ENCODE assay signal across 19 cellular contexts in the genomic region with DNA sequence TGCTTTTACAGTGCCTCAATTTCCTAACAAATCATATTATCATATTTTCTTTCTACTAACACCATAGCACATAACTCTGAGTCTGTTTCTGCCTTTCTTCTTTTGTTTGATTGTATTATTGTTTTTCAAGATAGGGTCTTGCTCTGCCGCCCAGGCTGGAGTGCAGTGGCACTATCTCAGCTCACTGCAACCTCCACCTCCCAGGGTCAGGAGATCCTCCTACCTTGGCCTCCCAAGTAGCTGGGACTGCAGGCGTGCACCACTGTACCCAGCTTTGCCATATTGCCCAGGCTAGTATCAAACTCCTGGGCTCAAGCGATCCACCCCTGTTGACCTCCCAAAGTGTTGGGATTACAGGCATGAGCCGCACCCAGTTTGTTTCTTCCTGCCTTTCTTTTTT. TPM values are rescaled to one million over a fixed set of nuclear protein-coding genes. Genes with fewer than 3 reads are reported as not detected.
DNase-seq lines count a peak whose midpoint lies in the region; ATAC-seq and TF ChIP-seq lines count a peak whose summit lies in the region.
"Had no signal": no experiment of that assay in that cellular context is flagged by ENCODE, and none has a peak within 500 bp of the region (broad histone marks: within the 10 kb centered on the region; RNA-seq: fewer than 3 reads in every experiment).

No MANE protein-coding gene starts in this region.

- H3K4me1 ChIP-seq in mesendoderm (ENCODE audit: control insufficient read depth, low read depth, low read length): no peaks in the 10 kb centered on the region

- peaks cover 42% of the 10 kb centered on the region for H3K79me2 ChIP-seq in mesendoderm (ENCODE audit: control insufficient read depth, insufficient read depth, low read length)

- peak overlapping the region; percentile 45 for H3K27ac ChIP-seq in RWPE1
- no peak overlapping the region for H3K27ac ChIP-seq in mesendoderm (ENCODE audit: low read depth, low read length)
- H3K27ac ChIP-seq: BLaER1 treated with 17β-estradiol and CSF1 and Interleukin-3, amounts not matched to agents 10 nM and 100 nM had no signal

- no peak overlapping the region for H3K4me3 Mint-ChIP-seq in activated T-cell treated with anti-CD3 and anti-CD28 coated beads, Interleukin-2, amount 50 U/mL, for 4 hours
- H3K4me3 Mint-ChIP-seq: B cell; CD8-positive, alpha-beta T cell; H9 had no signal

- H3K27me3 ChIP-seq in mesendoderm (ENCODE audit: insufficient read depth, low read length, poor library complexity): no peaks in the 10 kb centered on the region
- H3K27me3 ChIP-seq: BLaER1 treated with 17β-estradiol and CSF1 and Interleukin-3, amounts not matched to agents 10 nM and 100 nM had no signal

- no peaks in the 10 kb centered on the region for H3K27me3 Mint-ChIP-seq in activated T-cell treated with anti-CD3 and anti-CD28 coated beads, Interleukin-2, amount 50 U/mL, for 4 hours (ENCODE audit: low read depth)
- H3K27me3 Mint-ChIP-seq: B cell had no signal

- no peak for ATAC-seq in activated T-cell treated with anti-CD3 and anti-CD28 coated beads, Interleukin-2, amount 50 U/mL, for 4 hours
- ATAC-seq: CD8-positive, alpha-beta T cell; GM12878 had no signal

- H4K8ac ChIP-seq in mesendoderm (ENCODE audit: low read depth, low read length): no peak overlapping the region

- H3K23ac ChIP-seq in mesendoderm (ENCODE audit: low read length): no peak overlapping the region

- no peak for TF ChIP-seq CTCF in RWPE1 (conservative IDR thresholded peaks at IDR 0.05; ENCODE audit: low read depth)

- H3K36me3 Mint-ChIP-seq in activated T-cell treated with anti-CD3 and anti-CD28 coated beads, Interleukin-2, amount 50 U/mL, for 4 hours (ENCODE audit: insufficient read depth): peaks cover 15% of the 10 kb centered on the region

- H3K36me3 ChIP-seq in mesendoderm (ENCODE audit: control insufficient read depth, insufficient read depth, low read length): no peaks in the 10 kb centered on the region

- no peak overlapping the region for H2BK120ac ChIP-seq in mesendoderm (ENCODE audit: low read depth, low read length)

- POLR2A ChIA-PET in RWPE1 (lab: Yijun Ruan, JAX; ENCODE audit: low non-redundant PET): interaction anchor here (0.7 kb wide), 1 partner anchor 13 kb away, joined by 3 read pairs; no protein-coding TSS in a partner anchor

- peaks cover 16% of the 10 kb centered on the region for H3K4me1 Mint-ChIP-seq in activated T-cell treated with anti-CD3 and anti-CD28 coated beads, Interleukin-2, amount 50 U/mL, for 4 hours (ENCODE audit: low read depth)

- H4K5ac ChIP-seq in mesendoderm (ENCODE audit: low read length): no peak overlapping the region

- no peak overlapping the region for H3K4me2 ChIP-seq in mesendoderm (ENCODE audit: low read length)
- H3K4me2 ChIP-seq: BLaER1 treated with 17β-estradiol and CSF1 and Interleukin-3, amounts not matched to agents 10 nM and 100 nM had no signal

- H3K4me3 ChIP-seq in mesendoderm (ENCODE audit: low read length): no peak overlapping the region
- H3K4me3 ChIP-seq: BLaER1 treated with 17β-estradiol and CSF1 and Interleukin-3, amounts not matched to agents 10 nM and 100 nM; GM12878 had no signal

- DNase-seq in activated T-cell treated with anti-CD3 and anti-CD28 coated beads, Interleukin-2, amount 50 U/mL, for 48 hours: peak; percentile 5 to 12
- no peak for DNase-seq in activated T-cell treated with anti-CD3 and anti-CD28 coated beads, Interleukin-2, amount 50 U/mL, for 4 hours
- DNase-seq in RWPE1 (ENCODE audit: low spot score): no peak
- DNase-seq in mesenteric fat pad (ENCODE audit: low spot score): peak; percentile 20
- no peak for DNase-seq in GM03348 (ENCODE audit: low spot score)
- DNase-seq in mesendoderm: no peak
- DNase-seq in NCI-H2107 (lab: John Stamatoyannopoulos, UW): no peak
- DNase-seq: 8988T, Calu3, DMS79 treated with DMSO at 0.1 percent for 48 hours, GF-D8, GOT3, H9 had no signal

- no peak overlapping the region for H2AK5ac ChIP-seq in mesendoderm (ENCODE audit: low read length)

- WGBS in mesendoderm (ENCODE audit: extremely low coverage, insufficient coverage, low lambda C conversion rate): no CpG with 5 or more reads among the region's 4 CpGs

- peaks cover 7% of the 10 kb centered on the region for H3K79me1 ChIP-seq in mesendoderm (ENCODE audit: low read length)

- H3K18ac ChIP-seq in mesendoderm (ENCODE audit: low read length): no peak overlapping the region

- no peak overlapping the region for H2BK5ac ChIP-seq in mesendoderm (ENCODE audit: low read length)

- H3K9me3 Mint-ChIP-seq in activated T-cell treated with anti-CD3 and anti-CD28 coated beads, Interleukin-2, amount 50 U/mL, for 4 hours: no peaks in the 10 kb centered on the region
- H3K9me3 Mint-ChIP-seq: CD8-positive, alpha-beta T cell; H9 had no signal

- H2BK15ac ChIP-seq in mesendoderm (replicated peaks; ENCODE audit: low read depth): no peak overlapping the region

- no peak overlapping the region for H3K56ac ChIP-seq in mesendoderm (ENCODE audit: low read length)

- CTCF ChIA-PET in RWPE1 (lab: Yijun Ruan, JAX): no interaction called here

- H3K4ac ChIP-seq in mesendoderm (ENCODE audit: low read depth, low read length): no peak overlapping the region

- H3K9ac ChIP-seq in mesendoderm (ENCODE audit: low read length): no peak overlapping the region
- H3K9ac ChIP-seq: BLaER1 treated with 17β-estradiol and CSF1 and Interleukin-3, amounts not matched to agents 10 nM and 100 nM had no signal

RNA-seq across cellular contexts. Expression of a gene that starts 18.7 kb away (rescaled TPM):
- 10 to 100 TPM; 47.0 to 59.9 (median 50.5) TPM for total RNA-seq in activated T-cell treated with anti-CD3 and anti-CD28 coated beads, Interleukin-2, amount 50 U/mL, for 4 hours
- total RNA-seq in mesenteric fat pad: 79.3 TPM
- polyA plus RNA-seq in mesendoderm (2013, experiment 1 of 2): 189 TPM
- 179 TPM for polyA plus RNA-seq in mesendoderm (2013, experiment 2 of 2)

RNA-seq across cellular contexts. Expression of a gene that starts 22.7 kb away (rescaled TPM):
- total RNA-seq in activated T-cell treated with anti-CD3 and anti-CD28 coated beads, Interleukin-2, amount 50 U/mL, for 4 hours: not detected
- total RNA-seq in mesenteric fat pad: not detected
- not detected for polyA plus RNA-seq in mesendoderm (2013, experiment 1 of 2)
- polyA plus RNA-seq in mesendoderm (2013, experiment 2 of 2): not detected
- total RNA-seq: A673; CD8-positive, alpha-beta T cell; H9 had no signal
- polyA plus RNA-seq: AG04450 had no signal

RNA-seq across cellular contexts. Expression of a gene that starts 29.3 kb away (rescaled TPM):
- 1 to 10 TPM; 1.8 to 5.0 (median 2.5) TPM for total RNA-seq in activated T-cell treated with anti-CD3 and anti-CD28 coated beads, Interleukin-2, amount 50 U/mL, for 4 hours
- total RNA-seq in mesenteric fat pad: 0.61 TPM
- 0.07 TPM for polyA plus RNA-seq in mesendoderm (2013, experiment 1 of 2)
- 0.17 TPM for polyA plus RNA-seq in mesendoderm (2013, experiment 2 of 2)
- total RNA-seq: A673, Calu3 had no signal
- polyA plus RNA-seq: AG04450 had no signal

RNA-seq across cellular contexts. Expression of a gene that starts 34.5 kb away (rescaled TPM):
- total RNA-seq in activated T-cell treated with anti-CD3 and anti-CD28 coated beads, Interleukin-2, amount 50 U/mL, for 4 hours: 1 to 10 TPM; 2.2 to 4.8 (median 4.1) TPM
- 2.1 TPM for total RNA-seq in mesenteric fat pad
- polyA plus RNA-seq in mesendoderm (2013, experiment 1 of 2): 1.1 TPM
- polyA plus RNA-seq in mesendoderm (2013, experiment 2 of 2): 1.1 TPM

RNA-seq across cellular contexts. Expression of a gene that starts 43.5 kb away (rescaled TPM):
- total RNA-seq in activated T-cell treated with anti-CD3 and anti-CD28 coated beads, Interleukin-2, amount 50 U/mL, for 4 hours: 1 to 10 TPM; 2.4 to 3.6 (median 2.6) TPM
- 2.0 TPM for total RNA-seq in mesenteric fat pad
- 10.0 TPM for polyA plus RNA-seq in mesendoderm (2013, experiment 1 of 2)
- polyA plus RNA-seq in mesendoderm (2013, experiment 2 of 2): 10.5 TPM

Comparison
In these comparisons a context has a peak if more than half of its experiments do, and no peak if none do; other contexts are left out.
1. DNase-seq: peak in activated T-cell treated with anti-CD3 and anti-CD28 coated beads, Interleukin-2, amount 50 U/mL, for 48 hours (2 of 2) and mesenteric fat pad (single experiment); none in activated T-cell treated with anti-CD3 and anti-CD28 coated beads, Interleukin-2, amount 50 U/mL, for 4 hours (single experiment), RWPE1 (single experiment), GM03348 (single experiment), mesendoderm (single experiment) and NCI-H2107 (single experiment).